In the genomic region with DNA sequence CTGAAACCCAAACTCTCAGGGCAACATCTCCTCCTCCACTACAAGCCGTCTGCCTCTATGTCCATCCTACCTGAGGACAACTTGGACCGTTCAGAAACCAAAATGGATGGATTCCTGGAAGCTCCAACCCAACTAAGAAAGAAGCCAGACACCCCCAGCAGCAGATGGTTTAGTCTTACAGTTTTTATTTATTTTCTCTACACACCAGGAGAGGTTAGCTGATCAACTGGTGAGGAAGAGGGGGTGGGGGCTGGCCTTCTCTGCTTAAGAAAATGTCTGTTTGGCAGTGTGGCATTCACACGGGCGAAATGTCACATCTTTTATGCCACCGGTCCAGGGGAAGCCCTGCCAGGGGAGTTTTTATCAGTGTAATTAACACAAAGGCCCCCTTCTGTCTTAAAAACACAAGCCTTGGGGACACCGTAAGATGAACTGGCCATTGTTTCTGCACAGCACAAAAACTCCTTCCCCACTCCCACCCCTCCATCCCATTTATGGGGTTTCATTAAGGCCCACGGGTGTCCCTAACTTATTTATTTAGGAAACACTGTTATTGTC, we compare ENCODE assay signal across 12 cellular contexts.
DNase-seq lines count a peak whose midpoint lies in the region; ATAC-seq and TF ChIP-seq lines count a peak whose summit lies in the region.
"Had no signal": no experiment of that assay in that cellular context is flagged by ENCODE, and none has a peak within 500 bp of the region (broad histone marks: within the 10 kb centered on the region; RNA-seq: fewer than 3 reads in every experiment).

No MANE protein-coding gene starts in this region.

- WGBS in gastroesophageal sphincter (ENCODE audit: low coverage in 1 of 2), 2 donors = 66 to 76% methylated on average over 5 to 7 of the region's 7 CpGs
- WGBS in stomach, 5 donors = 54 to 64% (median 58%) methylated on average over 7 of the region's 7 CpGs

- no peak overlapping the region for H3K4me3 ChIP-seq in RWPE2 (ENCODE audit: severe bottlenecking)
- no peak overlapping the region for H3K4me3 ChIP-seq in gastroesophageal sphincter
- H3K4me3 ChIP-seq in stomach = no peak overlapping the region
- H3K4me3 ChIP-seq: MG63 had no signal

- CTCF ChIA-PET in WTC11 (lab: Charles Lee) = interaction anchor here (0.6 to 1.9 kb wide), 10 partner anchors 8 to 217 kb away, joined by 3 to 19 read pairs (median 3); a partner anchor contains a TSS

- no peak for TF ChIP-seq POLR2A in gastroesophageal sphincter (IDR thresholded peaks at IDR 0.05)
- TF ChIP-seq POLR2A in stomach (IDR thresholded peaks at IDR 0.05) = no peak

- H3K27ac ChIP-seq in RWPE2 (ENCODE audit: poor library complexity, severe bottlenecking) (peak overlapping the region; percentile 25), gastroesophageal sphincter (peak overlapping the region; percentile 32 to 70 (median 67)), stomach (peak overlapping the region in 3 of 5 donors; percentile 24 to 81 (median 50))
- H3K27ac ChIP-seq: 22Rv1 had no signal

- H3K4me1 Mint-ChIP-seq in WTC11 = peaks cover 15% of the 10 kb centered on the region
- H3K4me1 Mint-ChIP-seq: CD4-positive, CD25-positive, alpha-beta regulatory T cell had no signal

- intact Hi-C loops in stomach (cut with DNase I; ENCODE audit: low total_unique reads) = no loop called here

- H3K27ac Mint-ChIP-seq in WTC11 = no peak overlapping the region
- H3K27ac Mint-ChIP-seq: CD4-positive, CD25-positive, alpha-beta regulatory T cell had no signal

- no peak for TF ChIP-seq EP300 in gastroesophageal sphincter (IDR thresholded peaks at IDR 0.05)
- no peak for TF ChIP-seq EP300 in stomach (IDR thresholded peaks at IDR 0.05)

- H3K36me3 Mint-ChIP-seq in WTC11 = no peaks in the 10 kb centered on the region
- H3K36me3 Mint-ChIP-seq: CD4-positive, CD25-positive, alpha-beta regulatory T cell had no signal

- H3K4me1 ChIP-seq in RWPE2 (ENCODE audit: insufficient read depth, poor library complexity, severe bottlenecking) (peaks cover 3% of the 10 kb centered on the region), gastroesophageal sphincter (peaks cover 0 to 28% (median 5%) of the 10 kb centered on the region in 3 donors), stomach (peaks cover 5 to 14% (median 12%) of the 10 kb centered on the region in 4 donors)

- no peaks in the 10 kb centered on the region for H3K27me3 Mint-ChIP-seq in WTC11 (ENCODE audit: low read depth)

- POLR2A ChIA-PET in WTC11 (lab: Charles Lee) = no interaction called here

- no peak overlapping the region for H3K4me3 Mint-ChIP-seq in WTC11
- H3K4me3 Mint-ChIP-seq: CD4-positive, CD25-positive, alpha-beta regulatory T cell had no signal

- H3K9me3 Mint-ChIP-seq in WTC11 = no peaks in the 10 kb centered on the region

- no peaks in the 10 kb centered on the region for H3K36me3 ChIP-seq in RWPE2 (ENCODE audit: low read depth)
- H3K36me3 ChIP-seq in gastroesophageal sphincter = no peaks in the 10 kb centered on the region
- H3K36me3 ChIP-seq in stomach = no peaks in the 10 kb centered on the region
- H3K36me3 ChIP-seq: MG63 had no signal

- DNase-seq in DMS153 (lab: John Stamatoyannopoulos, UW) (peak; percentile 77), DMS153 treated with DMSO at 0.1 percent for 48 hours (lab: John Stamatoyannopoulos, UW; ENCODE audit: unreplicated experiment) (no peak), RWPE2 (ENCODE audit: low spot score) (no peak), stomach (no peak), WTC11 (ENCODE audit: low spot score) (no peak), cerebellar cortex (ENCODE audit: low spot score) (no peak)
- DNase-seq in activated CD4-positive, CD25-positive, alpha-beta regulatory T cell treated with anti-CD3 and anti-CD28 coated beads, Interleukin-2, amount 50 U/mL, for 72 hours = no peak
- DNase-seq: effector CD8-positive, alpha-beta T cell had no signal

- H3K27me3 ChIP-seq in RWPE2 (ENCODE audit: insufficient read depth, poor library complexity, severe bottlenecking) (no peaks in the 10 kb centered on the region), gastroesophageal sphincter (no peaks in the 10 kb centered on the region), stomach (peaks cover 0 to 5% (median 0%) of the 10 kb centered on the region in 3 donors)
- H3K27me3 ChIP-seq: MG63 had no signal

- no peak for TF ChIP-seq CTCF in RWPE2 (IDR thresholded peaks at IDR 0.05; ENCODE audit: poor library complexity, severe bottlenecking)
- TF ChIP-seq CTCF in gastroesophageal sphincter (IDR thresholded peaks at IDR 0.05) = no peak
- no peak for TF ChIP-seq CTCF in stomach (IDR thresholded peaks at IDR 0.05)
- TF ChIP-seq CTCF in WTC11 (IDR thresholded peaks at IDR 0.05) = no peak

- no peak for ATAC-seq in RWPE2 (ENCODE audit: low read depth)
- ATAC-seq in gastroesophageal sphincter = no peak
- no peak for ATAC-seq in WTC11

- H3K9me3 ChIP-seq in RWPE2 (ENCODE audit: severe bottlenecking) (no peaks in the 10 kb centered on the region), gastroesophageal sphincter (no peaks in the 10 kb centered on the region), stomach (no peaks in the 10 kb centered on the region)
- H3K9me3 ChIP-seq: MG63 had no signal

TF ChIP-seq in WTC11, 78 proteins besides CTCF, POLR2A, EP300 and RAD21 (continues in another document):
- TF ChIP-seq, protein P1, sequence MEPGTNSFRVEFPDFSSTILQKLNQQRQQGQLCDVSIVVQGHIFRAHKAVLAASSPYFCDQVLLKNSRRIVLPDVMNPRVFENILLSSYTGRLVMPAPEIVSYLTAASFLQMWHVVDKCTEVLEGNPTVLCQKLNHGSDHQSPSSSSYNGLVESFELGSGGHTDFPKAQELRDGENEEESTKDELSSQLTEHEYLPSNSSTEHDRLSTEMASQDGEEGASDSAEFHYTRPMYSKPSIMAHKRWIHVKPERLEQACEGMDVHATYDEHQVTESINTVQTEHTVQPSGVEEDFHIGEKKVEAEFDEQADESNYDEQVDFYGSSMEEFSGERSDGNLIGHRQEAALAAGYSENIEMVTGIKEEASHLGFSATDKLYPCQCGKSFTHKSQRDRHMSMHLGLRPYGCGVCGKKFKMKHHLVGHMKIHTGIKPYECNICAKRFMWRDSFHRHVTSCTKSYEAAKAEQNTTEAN (CRISPR knock-in tag; IDR thresholded peaks at IDR 0.05) = no peak
- TF ChIP-seq ZNF138 (CRISPR knock-in tag; conservative IDR thresholded peaks at IDR 0.05) (no peak), EMX1 (CRISPR knock-in tag; IDR thresholded peaks at IDR 0.05) (no peak), ZNF416 (CRISPR knock-in tag; IDR thresholded peaks at IDR 0.05) (no peak), ZNF219 (CRISPR knock-in tag; IDR thresholded peaks at IDR 0.05; ENCODE audit: borderline replicate concordance) (no peak), FOXK1 (CRISPR knock-in tag; IDR thresholded peaks at IDR 0.05) (no peak), MXD4 (CRISPR knock-in tag; IDR thresholded peaks at IDR 0.05; ENCODE audit: borderline replicate concordance) (no peak), NR3C1 (CRISPR knock-in tag; conservative IDR thresholded peaks at IDR 0.05; ENCODE audit: low read depth) (no peak), CBFB (CRISPR knock-in tag; IDR thresholded peaks at IDR 0.05; ENCODE audit: low read depth) (no peak), NFYB (CRISPR knock-in tag; conservative IDR thresholded peaks at IDR 0.05; ENCODE audit: low read depth) (no peak)
- TF ChIP-seq, protein P2, sequence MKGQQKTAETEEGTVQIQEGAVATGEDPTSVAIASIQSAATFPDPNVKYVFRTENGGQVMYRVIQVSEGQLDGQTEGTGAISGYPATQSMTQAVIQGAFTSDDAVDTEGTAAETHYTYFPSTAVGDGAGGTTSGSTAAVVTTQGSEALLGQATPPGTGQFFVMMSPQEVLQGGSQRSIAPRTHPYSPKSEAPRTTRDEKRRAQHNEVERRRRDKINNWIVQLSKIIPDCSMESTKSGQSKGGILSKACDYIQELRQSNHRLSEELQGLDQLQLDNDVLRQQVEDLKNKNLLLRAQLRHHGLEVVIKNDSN (CRISPR knock-in tag; IDR thresholded peaks at IDR 0.05) = no peak
- TF ChIP-seq, protein P3, sequence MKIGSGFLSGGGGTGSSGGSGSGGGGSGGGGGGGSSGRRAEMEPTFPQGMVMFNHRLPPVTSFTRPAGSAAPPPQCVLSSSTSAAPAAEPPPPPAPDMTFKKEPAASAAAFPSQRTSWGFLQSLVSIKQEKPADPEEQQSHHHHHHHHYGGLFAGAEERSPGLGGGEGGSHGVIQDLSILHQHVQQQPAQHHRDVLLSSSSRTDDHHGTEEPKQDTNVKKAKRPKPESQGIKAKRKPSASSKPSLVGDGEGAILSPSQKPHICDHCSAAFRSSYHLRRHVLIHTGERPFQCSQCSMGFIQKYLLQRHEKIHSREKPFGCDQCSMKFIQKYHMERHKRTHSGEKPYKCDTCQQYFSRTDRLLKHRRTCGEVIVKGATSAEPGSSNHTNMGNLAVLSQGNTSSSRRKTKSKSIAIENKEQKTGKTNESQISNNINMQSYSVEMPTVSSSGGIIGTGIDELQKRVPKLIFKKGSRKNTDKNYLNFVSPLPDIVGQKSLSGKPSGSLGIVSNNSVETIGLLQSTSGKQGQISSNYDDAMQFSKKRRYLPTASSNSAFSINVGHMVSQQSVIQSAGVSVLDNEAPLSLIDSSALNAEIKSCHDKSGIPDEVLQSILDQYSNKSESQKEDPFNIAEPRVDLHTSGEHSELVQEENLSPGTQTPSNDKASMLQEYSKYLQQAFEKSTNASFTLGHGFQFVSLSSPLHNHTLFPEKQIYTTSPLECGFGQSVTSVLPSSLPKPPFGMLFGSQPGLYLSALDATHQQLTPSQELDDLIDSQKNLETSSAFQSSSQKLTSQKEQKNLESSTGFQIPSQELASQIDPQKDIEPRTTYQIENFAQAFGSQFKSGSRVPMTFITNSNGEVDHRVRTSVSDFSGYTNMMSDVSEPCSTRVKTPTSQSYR (CRISPR knock-in tag; IDR thresholded peaks at IDR 0.05) = no peak
- TF ChIP-seq, protein P4, sequence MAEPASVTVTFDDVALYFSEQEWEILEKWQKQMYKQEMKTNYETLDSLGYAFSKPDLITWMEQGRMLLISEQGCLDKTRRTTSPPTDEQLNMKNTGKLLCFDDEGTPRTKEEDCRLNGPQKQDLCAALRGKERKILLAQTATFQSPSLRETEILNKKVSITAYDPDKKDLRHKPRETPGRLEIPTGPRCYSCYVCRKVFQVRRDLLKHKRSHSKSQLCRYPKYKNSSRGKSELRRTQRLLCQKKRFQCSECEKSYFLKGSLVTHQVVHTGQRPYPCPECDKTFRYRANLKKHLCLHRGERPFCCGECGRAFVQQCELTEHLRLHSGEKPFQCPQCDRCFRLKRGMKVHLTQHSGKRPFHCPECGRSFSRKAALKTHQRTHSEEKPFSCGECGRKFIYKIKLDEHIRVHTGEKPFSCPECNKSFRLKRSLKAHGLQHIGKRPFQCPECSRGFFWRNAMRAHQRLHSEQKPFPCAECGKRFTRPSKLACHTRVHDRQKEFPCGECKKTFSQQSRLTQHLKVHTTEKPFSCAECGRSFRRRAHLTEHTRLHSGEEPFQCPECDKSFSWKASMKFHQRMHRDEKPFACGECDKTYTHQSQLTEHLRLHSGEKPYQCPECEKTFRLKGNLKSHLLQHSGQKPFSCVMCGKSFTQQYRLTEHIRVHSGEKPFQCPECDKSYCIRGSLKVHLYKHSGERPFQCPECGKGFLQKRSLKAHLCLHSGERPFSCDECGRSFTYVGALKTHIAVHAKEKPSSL (CRISPR knock-in tag; conservative IDR thresholded peaks at IDR 0.05) = no peak
